8 cellular contexts compared by ENCODE assay signal in the genomic region with DNA sequence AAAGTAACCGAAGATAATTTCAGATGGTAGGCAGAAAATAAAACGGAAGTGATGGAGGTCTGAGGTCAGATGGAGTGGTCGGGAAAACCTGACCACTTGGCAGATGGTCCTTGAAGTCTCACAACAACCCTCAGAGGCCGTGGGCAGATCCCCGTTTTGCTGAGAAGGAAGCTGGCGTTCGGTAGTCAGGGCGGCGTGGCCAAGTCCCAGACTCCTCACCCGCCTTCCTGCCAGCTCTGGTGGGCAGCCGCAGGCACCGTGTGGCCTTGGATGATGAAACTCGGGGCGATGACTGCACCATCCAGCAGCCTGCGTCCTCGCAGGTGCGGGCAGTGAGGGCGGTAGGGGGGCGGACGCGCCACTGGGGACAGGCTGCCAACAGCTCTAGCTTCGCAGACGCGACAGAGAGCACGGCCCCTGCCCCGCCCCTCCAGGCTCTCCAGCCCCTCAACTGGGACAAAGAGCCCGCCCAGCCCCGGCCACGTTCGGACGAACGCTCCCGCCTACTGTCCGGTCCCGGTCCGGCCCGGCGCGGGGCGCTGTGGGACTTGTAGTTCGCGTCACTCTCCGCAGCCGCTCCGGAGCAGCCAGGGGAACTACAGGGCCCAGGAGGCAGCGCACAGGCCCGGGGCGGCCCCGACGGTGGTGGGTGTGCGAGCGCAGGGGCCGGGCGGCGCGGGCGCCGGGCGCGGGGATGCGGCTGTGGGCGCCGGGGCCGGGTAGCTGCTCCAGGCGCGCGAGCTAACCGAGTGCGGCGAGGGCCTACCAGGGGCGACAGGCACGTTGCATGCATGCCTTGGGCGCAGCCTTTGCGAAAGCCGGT. TPM values are rescaled to one million over a fixed set of nuclear protein-coding genes. Genes with fewer than 3 reads are reported as not detected.
DNase-seq lines count a peak whose midpoint lies in the region; ATAC-seq and TF ChIP-seq lines count a peak whose summit lies in the region.

A gene with protein sequence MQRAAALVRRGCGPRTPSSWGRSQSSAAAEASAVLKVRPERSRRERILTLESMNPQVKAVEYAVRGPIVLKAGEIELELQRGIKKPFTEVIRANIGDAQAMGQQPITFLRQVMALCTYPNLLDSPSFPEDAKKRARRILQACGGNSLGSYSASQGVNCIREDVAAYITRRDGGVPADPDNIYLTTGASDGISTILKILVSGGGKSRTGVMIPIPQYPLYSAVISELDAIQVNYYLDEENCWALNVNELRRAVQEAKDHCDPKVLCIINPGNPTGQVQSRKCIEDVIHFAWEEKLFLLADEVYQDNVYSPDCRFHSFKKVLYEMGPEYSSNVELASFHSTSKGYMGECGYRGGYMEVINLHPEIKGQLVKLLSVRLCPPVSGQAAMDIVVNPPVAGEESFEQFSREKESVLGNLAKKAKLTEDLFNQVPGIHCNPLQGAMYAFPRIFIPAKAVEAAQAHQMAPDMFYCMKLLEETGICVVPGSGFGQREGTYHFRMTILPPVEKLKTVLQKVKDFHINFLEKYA (plus strand): TSS at position 673 of the 823 bp plus-strand sequence. CDS start 354 bp downstream, outside the sequence.

- ATAC-seq in HG03439 (IDR thresholded peaks at IDR 0.05; ENCODE audit: unreplicated experiment) = peak; percentile 98
- ATAC-seq in left colon = peak; percentile 97

- peaks cover 51% of the 10 kb centered on the region for H3K4me1 ChIP-seq in BLaER1

- H3K36me3 ChIP-seq in BLaER1 = peaks cover 31% of the 10 kb centered on the region

- DNase-seq in GM19238 (ENCODE audit: insufficient read length, low spot score) = peak; percentile 83
- peak; percentile 93 for DNase-seq in NCI-H510A treated with DMSO at 0.1 percent for 48 hours (lab: John Stamatoyannopoulos, UW)
- peak; percentile 96 for DNase-seq in activated CD4-positive, alpha-beta T cell treated with anti-CD3 and anti-CD28 coated beads, Interleukin-2, amount 10 ng/mL, durations not matched to agents 24 days and 14 days
- DNase-seq in coronary artery (ENCODE audit: low spot score) = peak; percentile 97
- DNase-seq in left colon = peak; percentile 96 to 98
- peak; percentile 58 to 75 for DNase-seq in stimulated activated CD4-positive, alpha-beta T cell treated with anti-CD3 and anti-CD28 coated beads, Interleukin-1b, Interleukin-23, amount 100 ng/mL, for 4 hours (ENCODE audit: low read depth in 2 of 2)

- H3K9me3 Mint-ChIP-seq in activated CD4-positive, alpha-beta T cell treated with anti-CD3 and anti-CD28 coated beads, Interleukin-2, amount 10 ng/mL, durations not matched to agents 24 days and 14 days = no peaks in the 10 kb centered on the region

- no peaks in the 10 kb centered on the region for H3K9me3 ChIP-seq in BLaER1

- peak within 1 kb of the TSS; percentile 92 for H3K4me3 ChIP-seq in BLaER1
- H3K4me3 ChIP-seq in coronary artery = peak within 1 kb of the TSS; percentile 95

- peak within 1 kb of the TSS; percentile 88 for H3K4me2 ChIP-seq in BLaER1

- peaks cover 36% of the 10 kb centered on the region for H4K20me1 ChIP-seq in BLaER1

- H3K9ac ChIP-seq in BLaER1 = peak within 1 kb of the TSS; percentile 94

- intact Hi-C loops in activated CD4-positive, alpha-beta T cell treated with anti-CD3 and anti-CD28 coated beads, Interleukin-2, amount 10 ng/mL, durations not matched to agents 24 days and 14 days (cut with micrococcal nuclease) = loop anchor here (1.0 to 2.0 kb wide), 4 partner anchors 21 to 195 kb away; a partner anchor contains a TSS
- intact Hi-C loops in left colon (cut with DNase I, micrococcal nuclease) = no loop called here

- H3K27me3 Mint-ChIP-seq in activated CD4-positive, alpha-beta T cell treated with anti-CD3 and anti-CD28 coated beads, Interleukin-2, amount 10 ng/mL, durations not matched to agents 24 days and 14 days = peaks cover 31% of the 10 kb centered on the region

- peaks cover 1% of the 10 kb centered on the region for H3K36me3 Mint-ChIP-seq in activated CD4-positive, alpha-beta T cell treated with anti-CD3 and anti-CD28 coated beads, Interleukin-2, amount 10 ng/mL, durations not matched to agents 24 days and 14 days (ENCODE audit: low read depth)

- no peak for TF ChIP-seq CTCF in coronary artery (IDR thresholded peaks at IDR 0.05)

- H3K4me1 Mint-ChIP-seq in activated CD4-positive, alpha-beta T cell treated with anti-CD3 and anti-CD28 coated beads, Interleukin-2, amount 10 ng/mL, durations not matched to agents 24 days and 14 days = peaks cover 14% of the 10 kb centered on the region

- H3K27ac Mint-ChIP-seq in activated CD4-positive, alpha-beta T cell treated with anti-CD3 and anti-CD28 coated beads, Interleukin-2, amount 10 ng/mL, durations not matched to agents 24 days and 14 days = peak within 1 kb of the TSS; percentile 90

- H3K27me3 ChIP-seq in BLaER1 = no peaks in the 10 kb centered on the region

- H3K4me3 Mint-ChIP-seq in activated CD4-positive, alpha-beta T cell treated with anti-CD3 and anti-CD28 coated beads, Interleukin-2, amount 10 ng/mL, durations not matched to agents 24 days and 14 days = peak within 1 kb of the TSS; percentile 85

- peak within 1 kb of the TSS; percentile 88 for H3K27ac ChIP-seq in BLaER1
- peak within 1 kb of the TSS in 1 of 2 donors; percentile 64 for H3K27ac ChIP-seq in coronary artery

RNA-seq across cellular contexts. Expression of the gene that starts here (rescaled TPM):
- total RNA-seq in activated CD4-positive, alpha-beta T cell treated with anti-CD3 and anti-CD28 coated beads, Interleukin-2, amount 10 ng/mL, durations not matched to agents 24 days and 14 days = 15.7 and 16.0 TPM in 2 replicates
- total RNA-seq in left colon = 10 to 100 TPM; 26.8 to 32.1 TPM
